In genomic region chr6:118776607-118777549, GRCh38 we compare ENCODE assay signal across 8 cellular contexts.
A peak's percentile ranks its signal among the peaks of the same experiment; 100 is the strongest.
DNase-seq lines count a peak whose midpoint lies in the region; ATAC-seq and TF ChIP-seq lines count a peak whose summit lies in the region.

No MANE protein-coding gene starts in this region.

- H3K27ac ChIP-seq in PC-9 = peak overlapping the region; percentile 44
- H3K27ac ChIP-seq in upper lobe of right lung = no peak overlapping the region

- H3K27me3 ChIP-seq in PC-9 (ENCODE audit: insufficient read depth, low read depth) = no peaks in the 10 kb centered on the region
- H3K27me3 ChIP-seq in upper lobe of right lung = no peaks in the 10 kb centered on the region

- no TSS peak for BruUV-seq in PC-9 (replicated peaks; lab: Mats Ljungman, UMichigan)

- DNase-seq in DMS114 treated with DMSO at 0.1 percent for 48 hours (lab: John Stamatoyannopoulos, UW; ENCODE audit: unreplicated experiment) = peak; percentile 62
- peak; percentile 78 for DNase-seq in Jurkat, Clone E6-1 (ENCODE audit: low read depth, low spot score)
- peak; percentile 51 to 97 for DNase-seq in PC-9
- DNase-seq in activated T-helper 1 cell treated with Interleukin-2 at 50 U/mL for 16 hours (ENCODE audit: low read depth) = peak; percentile 33
- DNase-seq in fibroblast of peridontal ligament (ENCODE audit: extremely low read depth) = peak; percentile 90
- DNase-seq in occipital lobe (lab: John Stamatoyannopoulos, UW) = peak; percentile 11
- DNase-seq in upper lobe of right lung = no peak

- no peaks in the 10 kb centered on the region for H3K79me2 ChIP-seq in PC-9 (ENCODE audit: low read depth)

- CTCF ChIA-PET in PC-9 (lab: Charles Lee) = interaction anchor here (0.6 kb wide), 1 partner anchor 119 kb away, joined by 4 read pairs; no protein-coding TSS in a partner anchor

- H3K4me3 ChIP-seq in Jurkat, Clone E6-1 (ENCODE audit: low read length) = no peak overlapping the region
- H3K4me3 ChIP-seq in PC-9 (peak overlapping the region; percentile 13; the same call in 1 of the 2 replicates), upper lobe of right lung (no peak overlapping the region)

- POLR2A ChIA-PET in PC-9 (lab: Charles Lee; ENCODE audit: unreplicated experiment) = no interaction called here

- 0 out of 2 replicates have a peak, but pooled peaks cover 11% of the 10 kb centered on the region for H3F3A ChIP-seq in PC-9 (ENCODE audit: insufficient read depth, low read depth)

- peak; percentile 91 for TF ChIP-seq CTCF in PC-9 (conservative IDR thresholded peaks at IDR 0.05)
- TF ChIP-seq CTCF in upper lobe of right lung (IDR thresholded peaks at IDR 0.05) = peak; percentile 81

- no peaks in the 10 kb centered on the region for H4K20me1 ChIP-seq in PC-9 (ENCODE audit: insufficient read depth)

- H2AFZ ChIP-seq in PC-9 = no peak overlapping the region

- H3K36me3 ChIP-seq in PC-9 (ENCODE audit: low read depth) = no peaks in the 10 kb centered on the region
- H3K36me3 ChIP-seq in upper lobe of right lung = no peaks in the 10 kb centered on the region

- peak; percentile 88 for ATAC-seq in GM21423 (IDR thresholded peaks at IDR 0.05; ENCODE audit: unreplicated experiment)
- ATAC-seq in upper lobe of right lung = peak; percentile 89

- peak overlapping the region; percentile 44 for H3K4me2 ChIP-seq in PC-9

- intact Hi-C loops in PC-9 (cut with micrococcal nuclease; ENCODE audit: unreplicated experiment) (loop anchor here (1.0 to 2.0 kb wide), 2 partner anchors 126 to 212 kb away; partner anchors contain the start of gene CEP85L), upper lobe of right lung (cut with DNase I) (no loop called here)

- no peaks in the 10 kb centered on the region for H3K9me2 ChIP-seq in PC-9 (ENCODE audit: insufficient read depth)

- H3K4me1 ChIP-seq in PC-9 (replicated peaks; ENCODE audit: insufficient read depth) (peaks cover 20% of the 10 kb centered on the region), upper lobe of right lung (no peaks in the 10 kb centered on the region)

- H3K9me3 ChIP-seq in PC-9 (ENCODE audit: insufficient read depth, low read depth) (no peaks in the 10 kb centered on the region), upper lobe of right lung (no peaks in the 10 kb centered on the region)
